Comparison of ENCODE assay signal across 17 cellular contexts in genomic region chr3:184485256-184485655, GRCh38.
"Had no signal": no experiment of that assay in that cellular context is flagged by ENCODE, and none has a peak within 500 bp of the region (broad histone marks: within the 10 kb centered on the region; RNA-seq: fewer than 3 reads in every experiment).

No MANE protein-coding gene starts in this region.

- DNase-seq: effector memory CD8-positive, alpha-beta T cell; erythroblast; foreskin fibroblast; glutamatergic neuron; left cardiac atrium; left ventricle myocardium inferior; lower lobe of right lung; nucleus accumbens; ovary; small intestine; stimulated activated CD4-positive, alpha-beta T cell treated with anti-CD3 and anti-CD28 coated beads, Interleukin-12 subunit alpha, Interleukin-12 subunit beta, amount 100 ng/mL, for 4 hours; stimulated activated naive CD4-positive, alpha-beta T cell treated with Interleukin-2 at 50 U/mL for 16 hours; trophoblast cell had no signal

- H3K4me3 ChIP-seq: gastroesophageal sphincter, left ventricle myocardium inferior, lower lobe of right lung, neural progenitor cell, ovary, right atrium auricular region had no signal

- H3K4me1 ChIP-seq: gastroesophageal sphincter, left ventricle myocardium inferior, lower lobe of right lung, neural progenitor cell, right atrium auricular region had no signal

- H3K9ac ChIP-seq: neural progenitor cell had no signal

- H3K36me3 ChIP-seq: gastroesophageal sphincter, left ventricle myocardium inferior, lower lobe of right lung, neural progenitor cell, ovary, right atrium auricular region had no signal

- ATAC-seq: effector memory CD8-positive, alpha-beta T cell; gastroesophageal sphincter; left cardiac atrium; lower lobe of right lung; natural killer cell treated with Interleukin-12 subunit alpha and Interleukin-12 subunit beta and Interleukin-15 and Interleukin-18, amount 100 ng/mL, for 72 hours had no signal

- H3K27me3 ChIP-seq: ovary, right atrium auricular region had no signal

- H2AFZ ChIP-seq: neural progenitor cell had no signal

- H3K9me3 ChIP-seq: gastroesophageal sphincter, left ventricle myocardium inferior, lower lobe of right lung, ovary, right atrium auricular region had no signal

- H3K4me2 ChIP-seq: neural progenitor cell had no signal

- H3K27ac ChIP-seq: gastroesophageal sphincter, left ventricle myocardium inferior, lower lobe of right lung, neural progenitor cell, ovary, right atrium auricular region had no signal
